ENCODE assay signal across 17 cellular contexts in genomic region chr11:134100171-134100570, GRCh38. TPM values are rescaled to one million over a fixed set of nuclear protein-coding genes. Genes with fewer than 3 reads are reported as not detected.
DNase-seq lines count a peak whose midpoint lies in the region; ATAC-seq and TF ChIP-seq lines count a peak whose summit lies in the region.
"Had no signal": no experiment of that assay in that cellular context is flagged by ENCODE, and none has a peak within 500 bp of the region (broad histone marks: within the 10 kb centered on the region; RNA-seq: fewer than 3 reads in every experiment).

No MANE protein-coding gene starts in this region.

- no peaks in the 10 kb centered on the region for H3K27me3 ChIP-seq in dorsolateral prefrontal cortex

- no peak for ATAC-seq in GM21825 (IDR thresholded peaks at IDR 0.05; ENCODE audit: unreplicated experiment)
- ATAC-seq in HG03469 (IDR thresholded peaks at IDR 0.05; ENCODE audit: unreplicated experiment), result no peak
- no peak for ATAC-seq in GM21576 (IDR thresholded peaks at IDR 0.05; ENCODE audit: unreplicated experiment)
- ATAC-seq: CD8-positive, alpha-beta T cell had no signal

- no peak for TF ChIP-seq CTCF in dorsolateral prefrontal cortex (IDR thresholded peaks at IDR 0.05 in 54 of 56, conservative IDR thresholded peaks at IDR 0.05 in 2 of 56; ENCODE audit: low read depth in 1 of 56, partially characterized antibody in 56 of 56)

- DNase-seq in NCI-H524 (lab: John Stamatoyannopoulos, UW), result peak; percentile 58 to 86
- no peak for DNase-seq in dorsolateral prefrontal cortex
- peak; percentile 54 for DNase-seq in inferior parietal cortex (ENCODE audit: extremely low spot score)
- DNase-seq in superior temporal gyrus (ENCODE audit: extremely low spot score), result peak; percentile 55
- DNase-seq in NAMALWA (ENCODE audit: low spot score), result no peak
- DNase-seq: C1 segment of cervical spinal cord; Caco-2; CD8-positive, alpha-beta T cell; DMS53; DMS79 treated with DMSO at 0.1 percent for 48 hours; GF-D8; GOT3; HFFc6 had no signal

- H3K4me3 ChIP-seq in dorsolateral prefrontal cortex, result no peak overlapping the region
- H3K4me3 ChIP-seq: HAP-1 had no signal

- intact Hi-C loops in dorsolateral prefrontal cortex (cut with DNase I), result no loop called here

- H3K27ac ChIP-seq in dorsolateral prefrontal cortex, result peak overlapping the region in 40 of 59 donors; percentile 1 to 77 (median 44)

RNA-seq across cellular contexts. Expression of gene JAM3, which starts 31.3 kb away (rescaled TPM):
- 100 to 1,000 TPM in 42 of 120 experiments, 10 to 100 TPM in 78; 43.5 to 270 (median 90.6) TPM for total RNA-seq in dorsolateral prefrontal cortex

Comparison
In these comparisons a context has a peak if more than half of its experiments do, and no peak if none do; other contexts are left out.
1. DNase-seq: peak in NCI-H524 (2 of 2), inferior parietal cortex (single experiment) and superior temporal gyrus (single experiment); none in dorsolateral prefrontal cortex (0 of 10) and NAMALWA (single experiment).